ENCODE assay signal across 8 cellular contexts in the genomic region with DNA sequence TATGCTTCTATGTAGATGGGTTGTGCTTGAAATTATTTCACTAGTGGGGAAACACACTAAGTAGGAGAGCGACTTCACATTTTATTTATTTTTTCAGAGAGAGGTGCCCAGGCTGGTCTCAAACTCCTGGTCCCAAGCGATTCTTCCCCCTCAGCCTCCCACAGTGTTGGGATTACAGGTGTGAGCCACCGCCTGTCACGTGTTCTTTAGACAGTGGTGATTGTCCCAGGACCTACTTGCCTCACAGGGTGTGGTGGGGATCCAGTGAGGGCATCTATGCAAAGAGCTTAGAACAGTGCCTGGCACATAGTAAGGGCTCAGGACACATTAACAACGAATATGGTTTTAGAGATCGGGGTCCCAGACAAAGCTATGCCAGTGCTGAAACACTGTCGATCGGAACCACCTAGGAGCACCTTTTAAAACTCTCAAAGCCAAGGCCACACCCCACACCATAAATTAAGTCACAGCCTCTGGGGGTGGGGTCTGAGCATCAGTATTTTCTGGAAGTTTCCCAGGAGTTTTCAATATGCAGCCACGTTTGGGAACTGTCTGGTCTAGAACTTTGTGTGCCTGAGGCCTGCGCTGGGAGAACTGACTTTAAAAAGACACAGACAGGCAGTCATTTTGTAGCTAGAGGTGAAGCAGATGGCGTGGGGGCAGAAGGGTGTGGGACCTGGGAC. TPM values are rescaled to one million over a fixed set of nuclear protein-coding genes. Genes with fewer than 3 reads are reported as not detected.
DNase-seq lines count a peak whose midpoint lies in the region; ATAC-seq and TF ChIP-seq lines count a peak whose summit lies in the region.

No MANE protein-coding gene starts in this region.

- H3K9ac ChIP-seq in SK-N-SH = peak overlapping the region; percentile 78

- H3K27ac Mint-ChIP-seq in WTC11 = 0 out of 2 replicates have a peak overlapping the region, but pooled peaks have one; percentile 32
- H3K27ac Mint-ChIP-seq in stimulated activated naive B cell treated with anti-CD40 and anti-IgM and Interleukin-4, amounts not matched to agents 10 μg/mL and 1 μg/mL and 100 μg/mL, for 72 hours = peak overlapping the region; percentile 87

- no peaks in the 10 kb centered on the region for H4K20me1 ChIP-seq in SK-N-SH (ENCODE audit: insufficient read depth)

- H3K4me2 ChIP-seq in SK-N-SH = peak overlapping the region; percentile 50; the same call in 1 of the 2 replicates

- no peak for TF ChIP-seq RAD21 in SK-N-SH (IDR thresholded peaks at IDR 0.05; ENCODE audit: low read length)

- no peaks in the 10 kb centered on the region for H3K27me3 Mint-ChIP-seq in WTC11 (ENCODE audit: low read depth)
- H3K27me3 Mint-ChIP-seq in stimulated activated naive B cell treated with anti-CD40 and anti-IgM and Interleukin-4, amounts not matched to agents 10 μg/mL and 1 μg/mL and 100 μg/mL, for 72 hours = peaks cover 0 to 4% of the 10 kb centered on the region in 2 donors

- no peaks in the 10 kb centered on the region for H3K36me3 Mint-ChIP-seq in WTC11
- no peaks in the 10 kb centered on the region for H3K36me3 Mint-ChIP-seq in stimulated activated naive B cell treated with anti-CD40 and anti-IgM and Interleukin-4, amounts not matched to agents 10 μg/mL and 1 μg/mL and 100 μg/mL, for 72 hours

- H3K27ac ChIP-seq in SK-N-SH (ENCODE audit: low read depth in 2 of 2, low read length in 1 of 2) = peak overlapping the region; percentile 53 to 73; a peak in 3 of 4 replicates
- H3K27ac ChIP-seq in adrenal gland = peak overlapping the region in 2 of 5 donors; percentile 69 to 71

- no peaks in the 10 kb centered on the region for H3K9me2 ChIP-seq in SK-N-SH

- 73% methylated on average over 10 of the region's 11 CpGs for WGBS in SK-N-SH (ENCODE audit: low lambda C conversion rate)
- 68 to 74% (median 71%) methylated on average over 10 to 11 of the region's 11 CpGs for WGBS in adrenal gland, 4 donors

- peaks cover 22% of the 10 kb centered on the region for H3K4me1 Mint-ChIP-seq in WTC11
- peaks cover 1 to 18% of the 10 kb centered on the region in 2 donors for H3K4me1 Mint-ChIP-seq in stimulated activated naive B cell treated with anti-CD40 and anti-IgM and Interleukin-4, amounts not matched to agents 10 μg/mL and 1 μg/mL and 100 μg/mL, for 72 hours

- peaks cover 10% of the 10 kb centered on the region for H3F3A ChIP-seq in SK-N-SH (replicated peaks; ENCODE audit: insufficient read depth)

- no peak overlapping the region for H3K4me3 Mint-ChIP-seq in WTC11
- no peak overlapping the region for H3K4me3 Mint-ChIP-seq in stimulated activated naive B cell treated with anti-CD40 and anti-IgM and Interleukin-4, amounts not matched to agents 10 μg/mL and 1 μg/mL and 100 μg/mL, for 72 hours

- H2AFZ ChIP-seq in SK-N-SH (ENCODE audit: low read depth) = peak overlapping the region; percentile 96; the same call in 1 of the 2 replicates

- CTCF ChIA-PET in SK-N-SH (lab: Yijun Ruan, JAX) = interaction anchor here (0.6 to 11.3 kb wide), 18 partner anchors 8 to 191 kb away, joined by 3 to 340 read pairs (median 4); a partner anchor contains a TSS
- CTCF ChIA-PET in WTC11 (lab: Charles Lee) = interaction anchor here (0.6 to 3.1 kb wide), 41 partner anchors 14 to 214 kb away, joined by 3 to 34 read pairs (median 4); a partner anchor contains a TSS

- H3K36me3 ChIP-seq in SK-N-SH (replicated peaks in 1 of 2; ENCODE audit: control insufficient read depth in 1 of 2, insufficient read depth in 2 of 2, low read length in 1 of 2) = no peaks in the 10 kb centered on the region
- H3K36me3 ChIP-seq in adrenal gland (replicated peaks in 1 of 2) = no peaks in the 10 kb centered on the region

- TF ChIP-seq EP300 in SK-N-SH (IDR thresholded peaks at IDR 0.05; ENCODE audit: borderline replicate concordance in 1 of 2, low read depth in 1 of 2, low read length in 1 of 2) = no peak

- no peak for DNase-seq in SK-N-SH
- DNase-seq in WTC11 (ENCODE audit: low spot score) = no peak
- DNase-seq in left colon = peak in 1 of 2 donors; percentile 55
- no peak for DNase-seq in stimulated activated naive B cell treated with anti-CD40 and anti-IgM and Interleukin-4, amounts not matched to agents 10 μg/mL and 1 μg/mL and 100 μg/mL, for 72 hours
- DNase-seq in NCI-H187 (lab: John Stamatoyannopoulos, UW) = no peak
- DNase-seq in adrenal gland = no peak
- DNase-seq in NCI-H1105 treated with DMSO at 0.1 percent for 48 hours (lab: John Stamatoyannopoulos, UW) = no peak

- H3K4me1 ChIP-seq in SK-N-SH (ENCODE audit: control insufficient read depth in 1 of 2, insufficient read depth in 2 of 2, low read depth in 1 of 2, low read length in 1 of 2) (peaks cover 11 to 21% of the 10 kb centered on the region in 2 experiments; a peak in 3 of 4 replicates), adrenal gland (replicated peaks in 1 of 2) (peaks cover 3 to 14% of the 10 kb centered on the region in 2 donors)

- TF ChIP-seq POLR2A in adrenal gland (IDR thresholded peaks at IDR 0.05) = no peak

- H3K79me2 ChIP-seq in SK-N-SH (ENCODE audit: insufficient read depth) = no peaks in the 10 kb centered on the region

- H3K9me3 ChIP-seq in SK-N-SH (no peaks in the 10 kb centered on the region), adrenal gland (replicated peaks in 1 of 3) (no peaks in the 10 kb centered on the region)

- H3K9me3 Mint-ChIP-seq in WTC11 = no peaks in the 10 kb centered on the region
- no peaks in the 10 kb centered on the region for H3K9me3 Mint-ChIP-seq in stimulated activated naive B cell treated with anti-CD40 and anti-IgM and Interleukin-4, amounts not matched to agents 10 μg/mL and 1 μg/mL and 100 μg/mL, for 72 hours

- intact Hi-C loops in left colon (cut with DNase I, micrococcal nuclease) = loop anchor here in 1 of 2 donors (5.0 kb wide), 1 partner anchor 142 kb away; a partner anchor contains a TSS
- intact Hi-C loops in adrenal gland (cut with DNase I) = loop anchor here (5.0 to 10.0 kb wide), 2 partner anchors 137 to 515 kb away; no protein-coding TSS in a partner anchor

- POLR2A ChIA-PET in SK-N-SH (lab: Yijun Ruan, JAX) = interaction anchor here (0.5 to 1.8 kb wide), 4 partner anchors 23 to 168 kb away, joined by 3 to 23 read pairs (median 6); a partner anchor contains a TSS
- POLR2A ChIA-PET in WTC11 (lab: Charles Lee) = interaction anchor here (1.0 to 1.4 kb wide), 4 partner anchors 81 to 141 kb away, joined by 3 to 5 read pairs (median 4); a partner anchor contains a TSS

- H3K4me3 ChIP-seq in SK-N-SH (ENCODE audit: low read depth in 2 of 2, low read length in 1 of 2) (no peak overlapping the region; a peak in 1 of 4 replicates), adrenal gland (no peak overlapping the region)

- TF ChIP-seq CTCF in SK-N-SH (IDR thresholded peaks at IDR 0.05) (no peak), WTC11 (IDR thresholded peaks at IDR 0.05) (no peak), adrenal gland (IDR thresholded peaks at IDR 0.05) (no peak)

- ATAC-seq in SK-N-SH treated with all-trans-retinoic acid at 6 μM for 48 hours (no peak), WTC11 (no peak), left colon (peak; percentile 37)
- no peak for ATAC-seq in stimulated activated naive B cell treated with anti-CD40 and anti-IgM and Interleukin-4, amounts not matched to agents 10 μg/mL and 1 μg/mL and 100 μg/mL, for 72 hours (replicated peaks)

- H3K27me3 ChIP-seq in SK-N-SH (ENCODE audit: insufficient read depth) (no peaks in the 10 kb centered on the region), adrenal gland (no peaks in the 10 kb centered on the region)

TF ChIP-seq in SK-N-SH, 30 proteins besides CTCF, POLR2A, EP300 and RAD21 (continues in another document):
- TF ChIP-seq RXRA (IDR thresholded peaks at IDR 0.05; ENCODE audit: borderline replicate concordance, low read depth) = no peak
- TF ChIP-seq FOSL2 (IDR thresholded peaks at IDR 0.05; ENCODE audit: borderline replicate concordance, low read depth) = no peak

TF ChIP-seq in SK-N-SH treated with all-trans-retinoic acid at 6 μM for 48 hours, 23 proteins besides CTCF, POLR2A, EP300 and RAD21:
- TF ChIP-seq PPARA (CRISPR knock-in tag; IDR thresholded peaks at IDR 0.05; ENCODE audit: borderline replicate concordance) = no peak
- no peak for TF ChIP-seq ZNF70 (CRISPR knock-in tag; IDR thresholded peaks at IDR 0.05)

TF ChIP-seq in WTC11, 78 proteins besides CTCF, POLR2A, EP300 and RAD21 (continues in another document):
- TF ChIP-seq, protein P1, sequence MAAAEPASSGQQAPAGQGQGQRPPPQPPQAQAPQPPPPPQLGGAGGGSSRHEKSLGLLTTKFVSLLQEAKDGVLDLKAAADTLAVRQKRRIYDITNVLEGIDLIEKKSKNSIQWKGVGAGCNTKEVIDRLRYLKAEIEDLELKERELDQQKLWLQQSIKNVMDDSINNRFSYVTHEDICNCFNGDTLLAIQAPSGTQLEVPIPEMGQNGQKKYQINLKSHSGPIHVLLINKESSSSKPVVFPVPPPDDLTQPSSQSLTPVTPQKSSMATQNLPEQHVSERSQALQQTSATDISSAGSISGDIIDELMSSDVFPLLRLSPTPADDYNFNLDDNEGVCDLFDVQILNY (CRISPR knock-in tag; IDR thresholded peaks at IDR 0.05) = no peak
- TF ChIP-seq FOXK1 (CRISPR knock-in tag; IDR thresholded peaks at IDR 0.05) = no peak
- TF ChIP-seq, protein P2, sequence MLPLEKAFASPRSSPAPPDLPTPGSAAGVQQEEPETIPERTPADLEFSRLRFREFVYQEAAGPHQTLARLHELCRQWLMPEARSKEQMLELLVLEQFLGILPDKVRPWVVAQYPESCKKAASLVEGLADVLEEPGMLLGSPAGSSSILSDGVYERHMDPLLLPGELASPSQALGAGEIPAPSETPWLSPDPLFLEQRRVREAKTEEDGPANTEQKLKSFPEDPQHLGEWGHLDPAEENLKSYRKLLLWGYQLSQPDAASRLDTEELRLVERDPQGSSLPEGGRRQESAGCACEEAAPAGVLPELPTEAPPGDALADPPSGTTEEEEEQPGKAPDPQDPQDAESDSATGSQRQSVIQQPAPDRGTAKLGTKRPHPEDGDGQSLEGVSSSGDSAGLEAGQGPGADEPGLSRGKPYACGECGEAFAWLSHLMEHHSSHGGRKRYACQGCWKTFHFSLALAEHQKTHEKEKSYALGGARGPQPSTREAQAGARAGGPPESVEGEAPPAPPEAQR (CRISPR knock-in tag; IDR thresholded peaks at IDR 0.05) = no peak
- TF ChIP-seq RELA (CRISPR knock-in tag; IDR thresholded peaks at IDR 0.05; ENCODE audit: borderline replicate concordance) = no peak
- no peak for TF ChIP-seq ZNF232 (CRISPR knock-in tag; IDR thresholded peaks at IDR 0.05)

RNA-seq across cellular contexts. Expression of a gene that starts 4.8 kb away (rescaled TPM):
- 23.3 and 43.8 TPM in 2 replicates for polyA plus RNA-seq in SK-N-SH (2012; rRNA removed)
- polyA plus RNA-seq in SK-N-SH (2012; cell fraction: cytosol; rRNA removed) = 22.2 and 30.8 TPM in 2 replicates
- polyA plus RNA-seq in SK-N-SH (2012; cell fraction: nucleus; rRNA removed) = 17.8 and 20.9 TPM in 2 replicates
- total RNA-seq in WTC11 (2021) = 25.8 to 31.0 TPM (median 29.8 TPM) in 3 replicates
- 1 to 10 TPM in 1 of 2 donors, under 1 TPM in 1; 0.85 to 2.8 TPM for total RNA-seq in left colon
- total RNA-seq in adrenal gland = 1 to 10 TPM in 6 of 8 donors, under 1 TPM in 2; 0.66 to 5.1 (median 2.0) TPM
- 1 to 10 TPM; 1.0 to 1.3 (median 1.2) TPM for polyA plus RNA-seq in adrenal gland

RNA-seq across cellular contexts. Expression of a gene that starts 58.7 kb away (rescaled TPM):
- polyA plus RNA-seq in SK-N-SH (2012; rRNA removed) (0.49 and 0.57 TPM in 2 replicates), adrenal gland (1 to 10 TPM; 1.1 to 2.4 (median 1.5) TPM)
- 0.56 and 0.60 TPM in 2 replicates for polyA plus RNA-seq in SK-N-SH (2012; cell fraction: cytosol; rRNA removed)
- polyA plus RNA-seq in SK-N-SH (2012; cell fraction: nucleus; rRNA removed) = 0.45 and 0.76 TPM in 2 replicates
- total RNA-seq in WTC11 (2021) (29.6 to 38.0 TPM (median 37.5 TPM) in 3 replicates), left colon (10 to 100 TPM; 19.8 to 38.4 TPM), adrenal gland (10 to 100 TPM in 1 of 8 donors, 1 to 10 TPM in 7; 4.6 to 10.8 (median 6.5) TPM)
